ENCODE assay signal across 1 cellular context in the genomic region with DNA sequence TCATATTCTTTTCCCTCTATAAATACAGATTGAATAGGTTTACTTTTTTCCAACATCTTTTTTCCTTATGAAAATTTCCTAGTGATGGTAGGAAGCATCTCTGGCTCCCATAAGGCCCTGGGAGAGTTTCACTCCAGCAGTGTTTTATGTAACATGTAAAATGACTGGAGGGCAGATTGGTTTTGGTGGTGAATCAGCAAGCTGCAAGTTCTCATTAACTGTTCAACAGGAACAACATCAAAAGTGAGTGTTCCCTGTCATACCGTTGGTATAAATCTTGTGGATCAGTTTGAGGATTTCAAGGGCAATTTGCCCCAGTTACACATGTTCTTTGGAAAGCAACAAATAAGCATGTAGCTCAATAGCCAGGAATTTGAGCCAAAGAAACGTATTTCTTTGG.
TF ChIP-seq lines count a peak whose summit lies in the region.

No MANE protein-coding gene starts in this region.

TF ChIP-seq in K562, 482 proteins besides CTCF, POLR2A, EP300 and RAD21 (continued from another document):
- no peak for TF ChIP-seq TFAP4 (CRISPR knock-in tag; IDR thresholded peaks at IDR 0.05; ENCODE audit: borderline replicate concordance)
- no peak for TF ChIP-seq MEF2D (tag; conservative IDR thresholded peaks at IDR 0.05; ENCODE audit: low read depth)
- TF ChIP-seq MTA1 (IDR thresholded peaks at IDR 0.05; ENCODE audit: borderline replicate concordance): no peak
- TF ChIP-seq CREBBP (IDR thresholded peaks at IDR 0.05; ENCODE audit: low read depth, low read length): no peak
- TF ChIP-seq, protein P1, sequence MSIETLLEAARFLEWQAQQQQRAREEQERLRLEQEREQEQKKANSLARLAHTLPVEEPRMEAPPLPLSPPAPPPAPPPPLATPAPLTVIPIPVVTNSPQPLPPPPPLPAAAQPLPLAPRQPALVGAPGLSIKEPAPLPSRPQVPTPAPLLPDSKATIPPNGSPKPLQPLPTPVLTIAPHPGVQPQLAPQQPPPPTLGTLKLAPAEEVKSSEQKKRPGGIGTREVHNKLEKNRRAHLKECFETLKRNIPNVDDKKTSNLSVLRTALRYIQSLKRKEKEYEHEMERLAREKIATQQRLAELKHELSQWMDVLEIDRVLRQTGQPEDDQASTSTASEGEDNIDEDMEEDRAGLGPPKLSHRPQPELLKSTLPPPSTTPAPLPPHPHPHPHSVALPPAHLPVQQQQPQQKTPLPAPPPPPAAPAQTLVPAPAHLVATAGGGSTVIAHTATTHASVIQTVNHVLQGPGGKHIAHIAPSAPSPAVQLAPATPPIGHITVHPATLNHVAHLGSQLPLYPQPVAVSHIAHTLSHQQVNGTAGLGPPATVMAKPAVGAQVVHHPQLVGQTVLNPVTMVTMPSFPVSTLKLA (conservative IDR thresholded peaks at IDR 0.05): no peak
- TF ChIP-seq OTX1 (CRISPR knock-in tag; IDR thresholded peaks at IDR 0.05): no peak
- TF ChIP-seq ZNF24 (IDR thresholded peaks at IDR 0.05): no peak
- TF ChIP-seq ZNF696 (CRISPR knock-in tag; conservative IDR thresholded peaks at IDR 0.05): no peak
- no peak for TF ChIP-seq ZNF143 (CRISPR knock-in tag; IDR thresholded peaks at IDR 0.05)
- no peak for TF ChIP-seq SP2 (IDR thresholded peaks at IDR 0.05; ENCODE audit: extremely low read depth, low read depth, low read length, poor library complexity, severe bottlenecking)
- TF ChIP-seq ATF1 (CRISPR knock-in tag; IDR thresholded peaks at IDR 0.05): no peak
- TF ChIP-seq ATF1 (tag; IDR thresholded peaks at IDR 0.05): no peak
